Comparison of ENCODE assay signal across 1 cellular context in genomic region chr4:97238956-97239698, GRCh38.
TF ChIP-seq lines count a peak whose summit lies in the region.

No MANE protein-coding gene starts in this region.

TF ChIP-seq in H1, 55 proteins besides CTCF, POLR2A, EP300 and RAD21 (continued from another document):
- TF ChIP-seq RBBP5 (IDR thresholded peaks at IDR 0.05; ENCODE audit: borderline replicate concordance, low read depth, low read length) (no peak), TEAD4 (IDR thresholded peaks at IDR 0.05; ENCODE audit: low read depth, low read length) (no peak), MAX (IDR thresholded peaks at IDR 0.05) (no peak), SRF (IDR thresholded peaks at IDR 0.05; ENCODE audit: low read depth, low read length) (no peak), GTF2F1 (IDR thresholded peaks at IDR 0.05; ENCODE audit: borderline replicate concordance, low read depth, low read length) (no peak), HDAC6 (IDR thresholded peaks at IDR 0.05; ENCODE audit: low read depth, low read length) (no peak)
